8 cellular contexts compared by ENCODE assay signal in genomic region chr4:76830612-76831474, GRCh38.
DNase-seq lines count a peak whose midpoint lies in the region; ATAC-seq lines count a peak whose summit lies in the region.

No MANE protein-coding gene starts in this region.

- no peaks in the 10 kb centered on the region for H3K27me3 ChIP-seq in BLaER1

- no peak overlapping the region for H3K4me3 ChIP-seq in BLaER1

- ATAC-seq in esophagus mucosa, result peak; percentile 43

- no peaks in the 10 kb centered on the region for H3K27me3 Mint-ChIP-seq in activated T-helper 2 cell treated with anti-CD3 and anti-CD28 coated beads, Interferon-gamma antibody, Interleukin-2, Interleukin-4, amounts not matched to agents 10 μg/mL and 5 μg/mL and 100 μg/mL, durations not matched to agents 14 hours and 24 hours and 36 hours (ENCODE audit: low read depth)

- no peaks in the 10 kb centered on the region for H3K9me3 Mint-ChIP-seq in activated T-helper 2 cell treated with anti-CD3 and anti-CD28 coated beads, Interferon-gamma antibody, Interleukin-2, Interleukin-4, amounts not matched to agents 10 μg/mL and 5 μg/mL and 100 μg/mL, durations not matched to agents 14 hours and 24 hours and 36 hours

- no peak overlapping the region for H3K9ac ChIP-seq in BLaER1

- H3K27ac Mint-ChIP-seq in activated T-helper 2 cell treated with anti-CD3 and anti-CD28 coated beads, Interferon-gamma antibody, Interleukin-2, Interleukin-4, amounts not matched to agents 10 μg/mL and 5 μg/mL and 100 μg/mL, durations not matched to agents 14 hours and 24 hours and 36 hours, result no peak overlapping the region

- no peaks in the 10 kb centered on the region for H3K4me1 Mint-ChIP-seq in activated T-helper 2 cell treated with anti-CD3 and anti-CD28 coated beads, Interferon-gamma antibody, Interleukin-2, Interleukin-4, amounts not matched to agents 10 μg/mL and 5 μg/mL and 100 μg/mL, durations not matched to agents 14 hours and 24 hours and 36 hours (ENCODE audit: low read depth)

- intact Hi-C loops in activated T-helper 2 cell treated with anti-CD3 and anti-CD28 coated beads, Interferon-gamma antibody, Interleukin-2, Interleukin-4, amounts not matched to agents 10 μg/mL and 5 μg/mL and 100 μg/mL, durations not matched to agents 14 hours and 24 hours and 36 hours (cut with micrococcal nuclease), result no loop called here

- H3K4me3 Mint-ChIP-seq in activated T-helper 2 cell treated with anti-CD3 and anti-CD28 coated beads, Interferon-gamma antibody, Interleukin-2, Interleukin-4, amounts not matched to agents 10 μg/mL and 5 μg/mL and 100 μg/mL, durations not matched to agents 14 hours and 24 hours and 36 hours (ENCODE audit: low read depth), result no peak overlapping the region

- no peaks in the 10 kb centered on the region for H3K36me3 Mint-ChIP-seq in activated T-helper 2 cell treated with anti-CD3 and anti-CD28 coated beads, Interferon-gamma antibody, Interleukin-2, Interleukin-4, amounts not matched to agents 10 μg/mL and 5 μg/mL and 100 μg/mL, durations not matched to agents 14 hours and 24 hours and 36 hours (ENCODE audit: low read depth)

- H3K27ac ChIP-seq in BLaER1, result peak overlapping the region; percentile 78

- H3K9me3 ChIP-seq in BLaER1, result no peaks in the 10 kb centered on the region

- H3K4me1 ChIP-seq in BLaER1, result peaks cover 22% of the 10 kb centered on the region

- no peaks in the 10 kb centered on the region for H4K20me1 ChIP-seq in BLaER1

- H3K36me3 ChIP-seq in BLaER1, result no peaks in the 10 kb centered on the region

- peak overlapping the region; percentile 55 for H3K4me2 ChIP-seq in BLaER1

- peak; percentile 54 for DNase-seq in NCI-H510A treated with DMSO at 0.1 percent for 48 hours (lab: John Stamatoyannopoulos, UW)
- DNase-seq in non-pigmented ciliary epithelial cell (ENCODE audit: low read depth), result peak; percentile 37
- no peak for DNase-seq in NCI-H1436 treated with DMSO at 0.1 percent for 48 hours (lab: John Stamatoyannopoulos, UW)
- DNase-seq in activated T-helper 2 cell treated with anti-CD3 and anti-CD28 coated beads, Interferon-gamma antibody, Interleukin-2, Interleukin-4, amounts not matched to agents 10 μg/mL and 5 μg/mL and 100 μg/mL, durations not matched to agents 14 hours and 24 hours and 36 hours (ENCODE audit: low spot score), result no peak
- DNase-seq in NCI-H1092 (lab: John Stamatoyannopoulos, UW), result no peak
- no peak for DNase-seq in cerebellar nuclear complex (lab: John Stamatoyannopoulos, UW)

Comparison
In these comparisons a context has a peak if more than half of its experiments do, and no peak if none do; other contexts are left out.
1. DNase-seq: peak in NCI-H510A treated with DMSO at 0.1 percent for 48 hours (single experiment) and non-pigmented ciliary epithelial cell (single experiment); none in NCI-H1436 treated with DMSO at 0.1 percent for 48 hours (single experiment), activated T-helper 2 cell treated with anti-CD3 and anti-CD28 coated beads, Interferon-gamma antibody, Interleukin-2, Interleukin-4, amounts not matched to agents 10 μg/mL and 5 μg/mL and 100 μg/mL, durations not matched to agents 14 hours and 24 hours and 36 hours (single experiment), NCI-H1092 (single experiment) and cerebellar nuclear complex (0 of 2).